In genomic region chrX:123835661-123836371, GRCh38 we compare ENCODE assay signal across 10 cellular contexts. TPM values are rescaled to one million over a fixed set of nuclear protein-coding genes. Genes with fewer than 3 reads are reported as not detected.
DNase-seq lines count a peak whose midpoint lies in the region; ATAC-seq and TF ChIP-seq lines count a peak whose summit lies in the region.
"Had no signal": no experiment of that assay in that cellular context is flagged by ENCODE, and none has a peak within 500 bp of the region (broad histone marks: within the 10 kb centered on the region; RNA-seq: fewer than 3 reads in every experiment).

No MANE protein-coding gene starts in this region.

- no peak overlapping the region for H3K27ac Mint-ChIP-seq in activated CD8-positive, alpha-beta T cell treated with anti-CD3 and anti-CD28 coated beads for 36 hours
- H3K27ac Mint-ChIP-seq in activated CD8-positive, alpha-beta T cell treated with anti-CD3 and anti-CD28 coated beads, Interleukin-2, amount 10 ng/mL, durations not matched to agents 7 days and 5 days, result no peak overlapping the region
- H3K27ac Mint-ChIP-seq: memory B cell had no signal

- no peaks in the 10 kb centered on the region for H3K9me3 Mint-ChIP-seq in activated CD8-positive, alpha-beta T cell treated with anti-CD3 and anti-CD28 coated beads for 36 hours
- no peaks in the 10 kb centered on the region for H3K9me3 Mint-ChIP-seq in activated CD8-positive, alpha-beta T cell treated with anti-CD3 and anti-CD28 coated beads, Interleukin-2, amount 10 ng/mL, durations not matched to agents 7 days and 5 days (ENCODE audit: insufficient read depth)
- H3K9me3 Mint-ChIP-seq: memory B cell had no signal

- no peak overlapping the region for H3K4me3 Mint-ChIP-seq in activated CD8-positive, alpha-beta T cell treated with anti-CD3 and anti-CD28 coated beads for 36 hours
- H3K4me3 Mint-ChIP-seq in activated CD8-positive, alpha-beta T cell treated with anti-CD3 and anti-CD28 coated beads, Interleukin-2, amount 10 ng/mL, durations not matched to agents 7 days and 5 days, result no peak overlapping the region
- H3K4me3 Mint-ChIP-seq: memory B cell had no signal

- POLR2A ChIA-PET in activated CD8-positive, alpha-beta T cell treated with anti-CD3 and anti-CD28 coated beads for 36 hours (lab: Charles Lee), result interaction anchor here (0.7 kb wide), 2 partner anchors 32 to 52 kb away, joined by 3 read pairs; no protein-coding TSS in a partner anchor
- POLR2A ChIA-PET in activated CD8-positive, alpha-beta T cell treated with anti-CD3 and anti-CD28 coated beads, Interleukin-2, amount 10 ng/mL, durations not matched to agents 7 days and 5 days (lab: Charles Lee), result interaction anchor here (0.6 to 0.9 kb wide), 2 partner anchors 12 to 125 kb away, joined by 3 read pairs; no protein-coding TSS in a partner anchor

- H3K27me3 Mint-ChIP-seq in activated CD8-positive, alpha-beta T cell treated with anti-CD3 and anti-CD28 coated beads for 36 hours, result peaks cover 4% of the 10 kb centered on the region
- peaks cover 3% of the 10 kb centered on the region for H3K27me3 Mint-ChIP-seq in activated CD8-positive, alpha-beta T cell treated with anti-CD3 and anti-CD28 coated beads, Interleukin-2, amount 10 ng/mL, durations not matched to agents 7 days and 5 days (ENCODE audit: low read depth)
- H3K27me3 Mint-ChIP-seq: memory B cell had no signal

- peaks cover 4% of the 10 kb centered on the region for H3K4me1 Mint-ChIP-seq in activated CD8-positive, alpha-beta T cell treated with anti-CD3 and anti-CD28 coated beads for 36 hours (ENCODE audit: low read depth)
- H3K4me1 Mint-ChIP-seq in activated CD8-positive, alpha-beta T cell treated with anti-CD3 and anti-CD28 coated beads, Interleukin-2, amount 10 ng/mL, durations not matched to agents 7 days and 5 days (ENCODE audit: low read depth), result no peaks in the 10 kb centered on the region
- H3K4me1 Mint-ChIP-seq: memory B cell had no signal

- intact Hi-C loops in activated CD8-positive, alpha-beta T cell treated with anti-CD3 and anti-CD28 coated beads for 36 hours (cut with micrococcal nuclease), result loop anchor here (10.0 kb wide), 1 partner anchor 109 kb away; no protein-coding TSS in a partner anchor

- no peaks in the 10 kb centered on the region for H3K36me3 Mint-ChIP-seq in activated CD8-positive, alpha-beta T cell treated with anti-CD3 and anti-CD28 coated beads for 36 hours (ENCODE audit: low read depth)
- no peaks in the 10 kb centered on the region for H3K36me3 Mint-ChIP-seq in activated CD8-positive, alpha-beta T cell treated with anti-CD3 and anti-CD28 coated beads, Interleukin-2, amount 10 ng/mL, durations not matched to agents 7 days and 5 days (ENCODE audit: low read depth)
- H3K36me3 Mint-ChIP-seq: memory B cell had no signal

- CTCF ChIA-PET in activated CD8-positive, alpha-beta T cell treated with anti-CD3 and anti-CD28 coated beads for 36 hours (lab: Charles Lee), result interaction anchor here (0.9 to 1.6 kb wide), 6 partner anchors 32 to 124 kb away, joined by 3 to 6 read pairs (median 4); no protein-coding TSS in a partner anchor
- CTCF ChIA-PET in activated CD8-positive, alpha-beta T cell treated with anti-CD3 and anti-CD28 coated beads, Interleukin-2, amount 10 ng/mL, durations not matched to agents 7 days and 5 days (lab: Charles Lee), result no interaction called here

- DNase-seq in activated CD8-positive, alpha-beta T cell treated with anti-CD3 and anti-CD28 coated beads for 36 hours, result peak; percentile 20
- DNase-seq in activated CD8-positive, alpha-beta T cell treated with anti-CD3 and anti-CD28 coated beads, Interleukin-2, amount 10 ng/mL, durations not matched to agents 7 days and 5 days, result no peak
- DNase-seq in NCI-H226 (peak; percentile 45), cerebellar cortex (ENCODE audit: low spot score) (peak; percentile 11), middle frontal gyrus (ENCODE audit: extremely low spot score, low spot score) (no peak), nucleus accumbens (lab: John Stamatoyannopoulos, UW) (no peak), AML-193 (lab: John Stamatoyannopoulos, UW) (no peak)
- DNase-seq in stimulated activated CD4-positive, alpha-beta T cell treated with anti-CD3 and anti-CD28 coated beads, Interleukin-4, amount 100 ng/mL, for 1 hour, result peak; percentile 4
- DNase-seq: central memory CD4-positive, alpha-beta T cell had no signal

- no peak for TF ChIP-seq CTCF in activated CD8-positive, alpha-beta T cell treated with anti-CD3 and anti-CD28 coated beads for 36 hours (IDR thresholded peaks at IDR 0.05)

- ATAC-seq in activated CD8-positive, alpha-beta T cell treated with anti-CD3 and anti-CD28 coated beads for 36 hours, result peak; percentile 79
- no peak for ATAC-seq in activated CD8-positive, alpha-beta T cell treated with anti-CD3 and anti-CD28 coated beads, Interleukin-2, amount 10 ng/mL, durations not matched to agents 7 days and 5 days

RNA-seq across cellular contexts. Expression of gene XIAP, which starts 24.0 kb away (rescaled TPM):
- 10 to 100 TPM; 19.4 to 25.6 TPM for total RNA-seq in activated CD8-positive, alpha-beta T cell treated with anti-CD3 and anti-CD28 coated beads for 36 hours
- 10 to 100 TPM; 33.9 to 38.0 TPM for total RNA-seq in activated CD8-positive, alpha-beta T cell treated with anti-CD3 and anti-CD28 coated beads, Interleukin-2, amount 10 ng/mL, durations not matched to agents 7 days and 5 days

Comparison
In these comparisons a context has a peak if more than half of its experiments do, and no peak if none do; other contexts are left out.
1. DNase-seq: peak in activated CD8-positive, alpha-beta T cell treated with anti-CD3 and anti-CD28 coated beads for 36 hours (single experiment), NCI-H226 (single experiment), cerebellar cortex (single experiment) and stimulated activated CD4-positive, alpha-beta T cell treated with anti-CD3 and anti-CD28 coated beads, Interleukin-4, amount 100 ng/mL, for 1 hour (single experiment); none in activated CD8-positive, alpha-beta T cell treated with anti-CD3 and anti-CD28 coated beads, Interleukin-2, amount 10 ng/mL, durations not matched to agents 7 days and 5 days (single experiment), middle frontal gyrus (single experiment), nucleus accumbens (0 of 56) and AML-193 (0 of 2).